8 cellular contexts compared by ENCODE assay signal in genomic region chrX:22063284-22063683, GRCh38. TPM values are rescaled to one million over a fixed set of nuclear protein-coding genes. Genes with fewer than 3 reads are reported as not detected.
DNase-seq lines count a peak whose midpoint lies in the region; ATAC-seq and TF ChIP-seq lines count a peak whose summit lies in the region.

No MANE protein-coding gene starts in this region.

- no peaks in the 10 kb centered on the region for H3K9me3 Mint-ChIP-seq in Calu3 (ENCODE audit: low read depth, unreplicated experiment)
- H3K9me3 Mint-ChIP-seq in activated naive CD8-positive, alpha-beta T cell treated with anti-CD3 and anti-CD28 coated beads for 36 hours: peaks cover 1% of the 10 kb centered on the region

- ATAC-seq in GM19463 (IDR thresholded peaks at IDR 0.05; ENCODE audit: unreplicated experiment): peak; percentile 87
- peak; percentile 79 for ATAC-seq in HG03469 (IDR thresholded peaks at IDR 0.05; ENCODE audit: unreplicated experiment)

- H3K27me3 Mint-ChIP-seq in Calu3 (ENCODE audit: unreplicated experiment): no peaks in the 10 kb centered on the region
- H3K27me3 Mint-ChIP-seq in activated naive CD8-positive, alpha-beta T cell treated with anti-CD3 and anti-CD28 coated beads for 36 hours: no peaks in the 10 kb centered on the region

- BruUV-seq in Calu3 (replicated peaks; lab: Mats Ljungman, UMichigan): no TSS peak

- no peak overlapping the region for H3K4me3 Mint-ChIP-seq in Calu3 (ENCODE audit: low read depth, unreplicated experiment)
- peak overlapping the region; percentile 25 for H3K4me3 Mint-ChIP-seq in activated naive CD8-positive, alpha-beta T cell treated with anti-CD3 and anti-CD28 coated beads for 36 hours

- intact Hi-C loops in Calu3 (cut with micrococcal nuclease; ENCODE audit: unreplicated experiment): no loop called here

- peak; percentile 20 for DNase-seq in Calu3
- peak; percentile 55 for DNase-seq in activated naive CD8-positive, alpha-beta T cell treated with anti-CD3 and anti-CD28 coated beads for 36 hours
- no peak for DNase-seq in HuH-7.5 (ENCODE audit: low spot score)
- no peak for DNase-seq in mesenteric fat pad (ENCODE audit: low spot score)
- DNase-seq in SHP77 (lab: John Stamatoyannopoulos, UW): no peak
- DNase-seq in brain microvascular endothelial cell: no peak

- H3K4me1 Mint-ChIP-seq in Calu3 (ENCODE audit: low read depth, unreplicated experiment): peaks cover 33% of the 10 kb centered on the region
- H3K4me1 Mint-ChIP-seq in activated naive CD8-positive, alpha-beta T cell treated with anti-CD3 and anti-CD28 coated beads for 36 hours: peaks cover 70% of the 10 kb centered on the region

- in situ Hi-C loops in brain microvascular endothelial cell (cut with HindIII; ENCODE audit: low pct_ligation_motif_present, low sequenced_read_pairs): no loop called here

- TF ChIP-seq CTCF in Calu3 (IDR thresholded peaks at IDR 0.05; ENCODE audit: unreplicated experiment) (no peak), brain microvascular endothelial cell (IDR thresholded peaks at IDR 0.05; ENCODE audit: low read depth, low read length, missing control alignments) (no peak)

- H3K27ac ChIP-seq in brain microvascular endothelial cell: no peak overlapping the region

- CTCF ChIA-PET in Calu3 (lab: Charles Lee): no interaction called here

- H3K27me3 ChIP-seq in brain microvascular endothelial cell (replicated peaks): no peaks in the 10 kb centered on the region

- no peaks in the 10 kb centered on the region for H3K36me3 ChIP-seq in brain microvascular endothelial cell (replicated peaks)

- H3K36me3 Mint-ChIP-seq in Calu3 (ENCODE audit: insufficient read depth, unreplicated experiment): no peaks in the 10 kb centered on the region
- H3K36me3 Mint-ChIP-seq in activated naive CD8-positive, alpha-beta T cell treated with anti-CD3 and anti-CD28 coated beads for 36 hours: peaks cover 48% of the 10 kb centered on the region

- H3K4me3 ChIP-seq in brain microvascular endothelial cell (ENCODE audit: low read depth, low read length): no peak overlapping the region

- no peak overlapping the region for H3K27ac Mint-ChIP-seq in Calu3 (ENCODE audit: unreplicated experiment)
- H3K27ac Mint-ChIP-seq in activated naive CD8-positive, alpha-beta T cell treated with anti-CD3 and anti-CD28 coated beads for 36 hours: peak overlapping the region; percentile 96

RNA-seq across cellular contexts. Expression of gene PHEX, which starts 31.2 kb away (rescaled TPM):
- 0.57 and 0.66 TPM in 2 replicates for total RNA-seq in Calu3 (2022)
- total RNA-seq in activated naive CD8-positive, alpha-beta T cell treated with anti-CD3 and anti-CD28 coated beads for 36 hours: 10 to 100 TPM; 22.3 to 22.4 TPM
- 0.45 TPM for total RNA-seq in mesenteric fat pad

Comparison
In these comparisons a context has a peak if more than half of its experiments do, and no peak if none do; other contexts are left out.
1. DNase-seq: peak in Calu3 (single experiment) and activated naive CD8-positive, alpha-beta T cell treated with anti-CD3 and anti-CD28 coated beads for 36 hours (single experiment); none in HuH-7.5 (single experiment), mesenteric fat pad (single experiment), SHP77 (0 of 2) and brain microvascular endothelial cell (single experiment).
2. RNA of gene PHEX, which starts 31.2 kb away (total RNA-seq): 22.3 to 22.4 TPM in activated naive CD8-positive, alpha-beta T cell treated with anti-CD3 and anti-CD28 coated beads for 36 hours; 0.57 to 0.66 TPM in Calu3 and 0.45 TPM in mesenteric fat pad (single experiment); every median in the first group is over 10 times any median in the second.